2 cellular contexts compared by ENCODE assay signal in genomic region chr14:22664261-22664660, GRCh38.
TF ChIP-seq lines count a peak whose summit lies in the region.

No MANE protein-coding gene starts in this region.

TF ChIP-seq in HepG2, 621 proteins besides CTCF, POLR2A, EP300 and RAD21:
- TF ChIP-seq CBX5 (CRISPR knock-in tag; IDR thresholded peaks at IDR 0.05; ENCODE audit: borderline replicate concordance) = peak; percentile 64; the same call in 1 of the 2 replicates
- peak; percentile 64; the same call in 1 of the 2 replicates for TF ChIP-seq SIX4 (CRISPR knock-in tag; IDR thresholded peaks at IDR 0.05)
- TF ChIP-seq FOXC1 (CRISPR knock-in tag; IDR thresholded peaks at IDR 0.05; ENCODE audit: borderline replicate concordance) = no peak
- TF ChIP-seq ZBTB21 (CRISPR knock-in tag; IDR thresholded peaks at IDR 0.05) = peak; percentile 51; the same call in 1 of the 2 replicates
- peak; percentile 61; the same call in 1 of the 2 replicates for TF ChIP-seq ATF7 (IDR thresholded peaks at IDR 0.05)
- TF ChIP-seq ATF7 (CRISPR knock-in tag; IDR thresholded peaks at IDR 0.05) = no peak
- TF ChIP-seq ARID5B (CRISPR knock-in tag; IDR thresholded peaks at IDR 0.05) = 0 out of 2 replicates have a peak, but pooled peaks have one; percentile 31
- TF ChIP-seq ZHX1 (CRISPR knock-in tag; IDR thresholded peaks at IDR 0.05; ENCODE audit: low read depth) = no peak
- TF ChIP-seq KDM1A (CRISPR knock-in tag; IDR thresholded peaks at IDR 0.05) = peak; percentile 68; the same call in 1 of the 2 replicates
- TF ChIP-seq RORA (CRISPR knock-in tag; IDR thresholded peaks at IDR 0.05) = 0 out of 2 replicates have a peak, but pooled peaks have one; percentile 20
- no peak for TF ChIP-seq ZNF224 (CRISPR knock-in tag; IDR thresholded peaks at IDR 0.05)
- 0 out of 4 replicates have a peak, but pooled peaks of 1 of the 2 experiments have one; percentile 13 for TF ChIP-seq NR2F1 (CRISPR knock-in tag; IDR thresholded peaks at IDR 0.05)
TF ChIP-seq in HepG2: peak in this region for 8.

TF ChIP-seq in K562, 482 proteins besides CTCF, POLR2A, EP300 and RAD21:
- TF ChIP-seq ATF3 (IDR thresholded peaks at IDR 0.05) (0 out of 2 replicates have a peak, but pooled peaks have one; percentile 12), ATF3 (CRISPR knock-in tag; conservative IDR thresholded peaks at IDR 0.05) (no peak), NR3C1 (CRISPR knock-in tag; IDR thresholded peaks at IDR 0.05) (no peak), ATF7 (IDR thresholded peaks at IDR 0.05) (peak; percentile 56), ARNT (IDR thresholded peaks at IDR 0.05) (no peak)
- TF ChIP-seq, protein P1, sequence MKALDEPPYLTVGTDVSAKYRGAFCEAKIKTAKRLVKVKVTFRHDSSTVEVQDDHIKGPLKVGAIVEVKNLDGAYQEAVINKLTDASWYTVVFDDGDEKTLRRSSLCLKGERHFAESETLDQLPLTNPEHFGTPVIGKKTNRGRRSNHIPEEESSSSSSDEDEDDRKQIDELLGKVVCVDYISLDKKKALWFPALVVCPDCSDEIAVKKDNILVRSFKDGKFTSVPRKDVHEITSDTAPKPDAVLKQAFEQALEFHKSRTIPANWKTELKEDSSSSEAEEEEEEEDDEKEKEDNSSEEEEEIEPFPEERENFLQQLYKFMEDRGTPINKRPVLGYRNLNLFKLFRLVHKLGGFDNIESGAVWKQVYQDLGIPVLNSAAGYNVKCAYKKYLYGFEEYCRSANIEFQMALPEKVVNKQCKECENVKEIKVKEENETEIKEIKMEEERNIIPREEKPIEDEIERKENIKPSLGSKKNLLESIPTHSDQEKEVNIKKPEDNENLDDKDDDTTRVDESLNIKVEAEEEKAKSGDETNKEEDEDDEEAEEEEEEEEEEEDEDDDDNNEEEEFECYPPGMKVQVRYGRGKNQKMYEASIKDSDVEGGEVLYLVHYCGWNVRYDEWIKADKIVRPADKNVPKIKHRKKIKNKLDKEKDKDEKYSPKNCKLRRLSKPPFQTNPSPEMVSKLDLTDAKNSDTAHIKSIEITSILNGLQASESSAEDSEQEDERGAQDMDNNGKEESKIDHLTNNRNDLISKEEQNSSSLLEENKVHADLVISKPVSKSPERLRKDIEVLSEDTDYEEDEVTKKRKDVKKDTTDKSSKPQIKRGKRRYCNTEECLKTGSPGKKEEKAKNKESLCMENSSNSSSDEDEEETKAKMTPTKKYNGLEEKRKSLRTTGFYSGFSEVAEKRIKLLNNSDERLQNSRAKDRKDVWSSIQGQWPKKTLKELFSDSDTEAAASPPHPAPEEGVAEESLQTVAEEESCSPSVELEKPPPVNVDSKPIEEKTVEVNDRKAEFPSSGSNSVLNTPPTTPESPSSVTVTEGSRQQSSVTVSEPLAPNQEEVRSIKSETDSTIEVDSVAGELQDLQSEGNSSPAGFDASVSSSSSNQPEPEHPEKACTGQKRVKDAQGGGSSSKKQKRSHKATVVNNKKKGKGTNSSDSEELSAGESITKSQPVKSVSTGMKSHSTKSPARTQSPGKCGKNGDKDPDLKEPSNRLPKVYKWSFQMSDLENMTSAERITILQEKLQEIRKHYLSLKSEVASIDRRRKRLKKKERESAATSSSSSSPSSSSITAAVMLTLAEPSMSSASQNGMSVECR (CRISPR knock-in tag; IDR thresholded peaks at IDR 0.05) = no peak
